8 cellular contexts compared by ENCODE assay signal in the genomic region with DNA sequence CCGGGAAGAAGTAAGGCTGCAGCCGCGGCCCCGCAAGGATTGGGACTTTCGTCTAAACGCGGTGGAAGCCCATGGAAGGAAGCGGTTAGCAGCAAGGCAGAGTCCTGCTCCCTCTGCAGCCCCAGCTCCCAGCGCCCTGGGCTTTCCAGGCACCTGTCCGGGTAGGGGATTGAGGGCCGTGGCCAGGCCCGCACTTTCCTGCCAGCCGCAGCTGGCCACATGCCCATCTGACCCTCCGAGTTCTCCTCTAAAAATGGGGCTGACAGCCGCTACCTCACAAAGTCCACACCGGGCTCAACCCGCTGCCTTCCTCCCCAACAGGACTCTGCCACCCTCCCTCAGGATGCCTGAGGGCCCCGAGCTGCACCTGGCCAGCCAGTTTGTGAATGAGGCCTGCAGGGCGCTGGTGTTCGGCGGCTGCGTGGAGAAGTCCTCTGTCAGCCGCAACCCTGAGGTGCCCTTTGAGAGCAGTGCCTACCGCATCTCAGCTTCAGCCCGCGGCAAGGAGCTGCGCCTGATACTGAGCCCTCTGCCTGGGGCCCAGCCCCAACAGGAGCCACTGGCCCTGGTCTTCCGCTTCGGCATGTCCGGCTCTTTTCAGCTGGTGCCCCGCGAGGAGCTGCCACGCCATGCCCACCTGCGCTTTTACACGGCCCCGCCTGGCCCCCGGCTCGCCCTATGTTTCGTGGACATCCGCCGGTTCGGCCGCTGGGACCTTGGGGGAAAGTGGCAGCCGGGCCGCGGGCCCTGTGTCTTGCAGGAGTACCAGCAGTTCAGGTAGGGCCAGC. TPM values are rescaled to one million over a fixed set of nuclear protein-coding genes. Genes with fewer than 3 reads are reported as not detected.
DNase-seq lines count a peak whose midpoint lies in the region; ATAC-seq and TF ChIP-seq lines count a peak whose summit lies in the region.

No MANE protein-coding gene starts in this region.

- TF ChIP-seq POLR2A in sigmoid colon (IDR thresholded peaks at IDR 0.05): no peak

- peak overlapping the region in 3 of 4 donors; percentile 70 to 76 (median 74) for H3K27ac ChIP-seq in sigmoid colon

- no peak for TF ChIP-seq CTCF in activated CD8-positive, alpha-beta T cell treated with anti-CD3 and anti-CD28 coated beads for 36 hours (IDR thresholded peaks at IDR 0.05)
- no peak for TF ChIP-seq CTCF in sigmoid colon (IDR thresholded peaks at IDR 0.05)

- H3K36me3 Mint-ChIP-seq in activated CD8-positive, alpha-beta T cell treated with anti-CD3 and anti-CD28 coated beads for 36 hours (ENCODE audit: low read depth): peaks cover 25% of the 10 kb centered on the region

- ATAC-seq in activated CD8-positive, alpha-beta T cell treated with anti-CD3 and anti-CD28 coated beads for 36 hours: no peak
- peak; percentile 11 for ATAC-seq in left ventricle myocardium superior
- ATAC-seq in HG02763 (IDR thresholded peaks at IDR 0.05; ENCODE audit: unreplicated experiment): no peak
- no peak for ATAC-seq in GM18873 (IDR thresholded peaks at IDR 0.05; ENCODE audit: low FRiP score, unreplicated experiment)
- no peak for ATAC-seq in HG03139 (IDR thresholded peaks at IDR 0.05; ENCODE audit: unreplicated experiment)

- peaks cover 0 to 24% (median 19%) of the 10 kb centered on the region in 4 donors for H3K4me1 ChIP-seq in sigmoid colon

- H3K4me3 Mint-ChIP-seq in activated CD8-positive, alpha-beta T cell treated with anti-CD3 and anti-CD28 coated beads for 36 hours: peak overlapping the region; percentile 46

- H3K27ac Mint-ChIP-seq in activated CD8-positive, alpha-beta T cell treated with anti-CD3 and anti-CD28 coated beads for 36 hours: peak overlapping the region; percentile 59

- intact Hi-C loops in activated CD8-positive, alpha-beta T cell treated with anti-CD3 and anti-CD28 coated beads for 36 hours (cut with micrococcal nuclease): no loop called here
- intact Hi-C loops in left ventricle myocardium superior (cut with micrococcal nuclease) (no loop called here), sigmoid colon (cut with DNase I) (no loop called here)

- CTCF ChIA-PET in activated CD8-positive, alpha-beta T cell treated with anti-CD3 and anti-CD28 coated beads for 36 hours (lab: Charles Lee): interaction anchor here (1.2 kb wide), 1 partner anchor 19 kb away, joined by 4 read pairs; no protein-coding TSS in a partner anchor

- POLR2A ChIA-PET in activated CD8-positive, alpha-beta T cell treated with anti-CD3 and anti-CD28 coated beads for 36 hours (lab: Charles Lee): interaction anchor here (0.8 to 11.3 kb wide), 5 partner anchors 11 to 278 kb away, joined by 3 to 81 read pairs (median 3); a partner anchor contains a TSS

- peak overlapping the region; percentile 63 to 87 (median 82) for H3K4me3 ChIP-seq in sigmoid colon

- H3K27me3 ChIP-seq in sigmoid colon: no peaks in the 10 kb centered on the region

- no peaks in the 10 kb centered on the region for H3K9me3 ChIP-seq in sigmoid colon

- no peak for TF ChIP-seq EP300 in sigmoid colon (IDR thresholded peaks at IDR 0.05)

- H3K9me3 Mint-ChIP-seq in activated CD8-positive, alpha-beta T cell treated with anti-CD3 and anti-CD28 coated beads for 36 hours: peaks cover 18% of the 10 kb centered on the region

- H3K27me3 Mint-ChIP-seq in activated CD8-positive, alpha-beta T cell treated with anti-CD3 and anti-CD28 coated beads for 36 hours: peaks cover 1% of the 10 kb centered on the region

- H3K36me3 ChIP-seq in sigmoid colon: no peaks in the 10 kb centered on the region

- peaks cover 28% of the 10 kb centered on the region for H3K4me1 Mint-ChIP-seq in activated CD8-positive, alpha-beta T cell treated with anti-CD3 and anti-CD28 coated beads for 36 hours (ENCODE audit: low read depth)

- DNase-seq in NCI-H1417 (lab: John Stamatoyannopoulos, UW): peak in 2 of 3 experiments; percentile 51 to 66
- no peak for DNase-seq in NCI-H1417 treated with DMSO at 0.1 percent for 48 hours (lab: John Stamatoyannopoulos, UW)
- DNase-seq in activated CD8-positive, alpha-beta T cell treated with anti-CD3 and anti-CD28 coated beads for 36 hours: no peak
- DNase-seq in left ventricle myocardium superior: peak; percentile 41
- DNase-seq in sigmoid colon: no peak

- WGBS in sigmoid colon, 2 donors: 27 to 42% methylated on average over 46 of the region's 46 CpGs

RNA-seq across cellular contexts. Expression of a gene that starts 1.9 kb away (rescaled TPM):
- 10 to 100 TPM; 11.6 to 11.7 TPM for total RNA-seq in activated CD8-positive, alpha-beta T cell treated with anti-CD3 and anti-CD28 coated beads for 36 hours
- 13.5 TPM for total RNA-seq in left ventricle myocardium superior
- 10 to 100 TPM; 17.5 to 51.5 (median 34.9) TPM for total RNA-seq in sigmoid colon
- 10 to 100 TPM in 1 of 3 donors, 1 to 10 TPM in 2; 5.4 to 31.1 (median 6.5) TPM for polyA plus RNA-seq in sigmoid colon

RNA-seq across cellular contexts. Expression of a gene that starts 12.9 kb away (rescaled TPM):
- 10 to 100 TPM; 67.1 to 72.3 TPM for total RNA-seq in activated CD8-positive, alpha-beta T cell treated with anti-CD3 and anti-CD28 coated beads for 36 hours
- total RNA-seq in left ventricle myocardium superior (42.3 TPM), sigmoid colon (10 to 100 TPM; 37.8 to 54.3 (median 49.3) TPM)
- polyA plus RNA-seq in sigmoid colon: 100 to 1,000 TPM in 1 of 3 donors, 10 to 100 TPM in 2; 87.9 to 115 (median 98.5) TPM

RNA-seq across cellular contexts. Expression of a gene that starts 19.6 kb away (rescaled TPM):
- total RNA-seq in activated CD8-positive, alpha-beta T cell treated with anti-CD3 and anti-CD28 coated beads for 36 hours: 100 to 1,000 TPM; 170 to 181 TPM
- total RNA-seq in left ventricle myocardium superior (96.9 TPM), sigmoid colon (100 to 1,000 TPM in 3 of 4 donors, 10 to 100 TPM in 1; 94.2 to 221 (median 132) TPM)
- 100 to 1,000 TPM in 1 of 3 donors, 10 to 100 TPM in 2; 18.0 to 146 (median 22.0) TPM for polyA plus RNA-seq in sigmoid colon

Comparison
In these comparisons a context has a peak if more than half of its experiments do, and no peak if none do; other contexts are left out.
1. DNase-seq: peak in NCI-H1417 (2 of 3) and left ventricle myocardium superior (single experiment); none in NCI-H1417 treated with DMSO at 0.1 percent for 48 hours (single experiment), activated CD8-positive, alpha-beta T cell treated with anti-CD3 and anti-CD28 coated beads for 36 hours (single experiment) and sigmoid colon (single experiment).